ENCODE assay signal across 6 cellular contexts in the genomic region with DNA sequence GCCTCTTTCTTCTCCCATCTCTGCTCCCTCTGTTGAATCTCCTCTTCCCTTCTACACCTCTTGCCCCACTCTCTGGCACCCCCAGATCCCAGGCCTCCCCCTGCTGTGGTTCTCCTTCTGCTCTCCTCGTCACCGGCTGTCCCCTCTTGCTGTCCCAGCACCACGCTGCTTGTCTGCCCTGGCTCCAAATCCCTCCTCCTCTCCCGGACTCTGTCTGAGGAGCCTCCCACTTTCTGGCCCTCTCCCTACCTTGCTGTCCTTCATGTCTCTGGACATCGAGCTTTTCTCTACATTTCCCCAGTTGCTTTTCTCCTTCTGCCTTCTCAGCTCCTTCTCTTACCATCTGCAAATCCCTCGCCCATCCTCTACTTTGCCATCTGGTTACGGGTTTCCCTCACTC. TPM values are rescaled to one million over a fixed set of nuclear protein-coding genes. Genes with fewer than 3 reads are reported as not detected.
DNase-seq lines count a peak whose midpoint lies in the region; ATAC-seq lines count a peak whose summit lies in the region.

No MANE protein-coding gene starts in this region.

- H3K27ac ChIP-seq in skeletal muscle tissue (ENCODE audit: low read depth, low read length) = no peak overlapping the region

- no peak for ATAC-seq in HG03095 (IDR thresholded peaks at IDR 0.05; ENCODE audit: unreplicated experiment)

- DNase-seq in NT2/D1 (ENCODE audit: low read depth, low spot score) (peak; percentile 5), LoVo (ENCODE audit: low spot score) (no peak)
- no peak for DNase-seq in activated CD8-positive, alpha-beta memory T cell treated with anti-CD3 and anti-CD28 coated beads, Interleukin-2, amount 50 U/mL, for 48 hours

- H3K4me3 ChIP-seq in NT2/D1 (ENCODE audit: insufficient read length, low read depth) (peak overlapping the region; percentile 54), endocrine pancreas (ENCODE audit: control insufficient read depth, insufficient read depth, low read length) (peak overlapping the region; percentile 30), skeletal muscle tissue (ENCODE audit: low read length in 3 of 3) (peak overlapping the region; percentile 70 to 75 (median 74))

- H3K27me3 ChIP-seq in NT2/D1 (ENCODE audit: insufficient read depth, insufficient read length) = no peaks in the 10 kb centered on the region
- no peaks in the 10 kb centered on the region for H3K27me3 ChIP-seq in endocrine pancreas (ENCODE audit: control insufficient read depth, insufficient read depth, low read length)
- H3K27me3 ChIP-seq in skeletal muscle tissue (ENCODE audit: control insufficient read depth in 3 of 3, insufficient read depth in 3 of 3, low read length in 3 of 3) = no peaks in the 10 kb centered on the region

- H3K9ac ChIP-seq in NT2/D1 (ENCODE audit: insufficient read length, low read depth) (peak overlapping the region; percentile 72), endocrine pancreas (ENCODE audit: control insufficient read depth, insufficient read depth, low read length) (peak overlapping the region; percentile 38), skeletal muscle tissue (ENCODE audit: low read depth in 1 of 3, low read length in 3 of 3) (peak overlapping the region in 1 of 3 donors; percentile 44)

- no peaks in the 10 kb centered on the region for H3K4me1 ChIP-seq in NT2/D1 (ENCODE audit: insufficient read depth, insufficient read length)
- no peaks in the 10 kb centered on the region for H3K4me1 ChIP-seq in endocrine pancreas (ENCODE audit: control insufficient read depth, insufficient read depth, low read length)
- H3K4me1 ChIP-seq in skeletal muscle tissue (ENCODE audit: control insufficient read depth in 3 of 3, insufficient read depth in 3 of 3, low read length in 3 of 3) = peaks cover 2 to 15% (median 8%) of the 10 kb centered on the region in 3 donors

- H3K36me3 ChIP-seq in NT2/D1 (ENCODE audit: insufficient read depth, insufficient read length, low read length) (peaks cover 34% of the 10 kb centered on the region), endocrine pancreas (ENCODE audit: control insufficient read depth, insufficient read depth, low read length) (no peaks in the 10 kb centered on the region), skeletal muscle tissue (ENCODE audit: control insufficient read depth in 3 of 3, insufficient read depth in 3 of 3, low read length in 3 of 3) (peaks cover 0 to 16% (median 4%) of the 10 kb centered on the region in 3 donors)

- peaks cover 5% of the 10 kb centered on the region for H3K9me3 ChIP-seq in NT2/D1 (ENCODE audit: insufficient read depth, low read length)
- no peaks in the 10 kb centered on the region for H3K9me3 ChIP-seq in endocrine pancreas (ENCODE audit: control insufficient read depth, low read length)
- peaks cover 0 to 3% (median 2%) of the 10 kb centered on the region in 3 donors for H3K9me3 ChIP-seq in skeletal muscle tissue (ENCODE audit: control insufficient read depth in 3 of 3, low read length in 3 of 3)

RNA-seq across cellular contexts. Expression of a gene that starts 1.3 kb away (rescaled TPM):
- total RNA-seq in skeletal muscle tissue = 6.8 TPM

RNA-seq across cellular contexts. Expression of a gene that starts 24.9 kb away (rescaled TPM):
- total RNA-seq in skeletal muscle tissue = 3.7 TPM

RNA-seq across cellular contexts. Expression of a gene that starts 35.6 kb away (rescaled TPM):
- 2.1 TPM for total RNA-seq in skeletal muscle tissue

RNA-seq across cellular contexts. Expression of a gene that starts 54.4 kb away (rescaled TPM):
- total RNA-seq in skeletal muscle tissue = 20.9 TPM
